In genomic region chr1:229867726-229868125, GRCh38 we compare ENCODE assay signal across 20 cellular contexts.
"Had no signal": no experiment of that assay in that cellular context is flagged by ENCODE, and none has a peak within 500 bp of the region (broad histone marks: within the 10 kb centered on the region; RNA-seq: fewer than 3 reads in every experiment).

No MANE protein-coding gene starts in this region.

- FAIRE-seq: HTR-8/SVneo, RCC 7860 had no signal

- H3K9me3 ChIP-seq: SK-N-SH had no signal

- H3K9ac ChIP-seq: KMS-11, SK-N-SH had no signal

- H3K27ac ChIP-seq: HL-60, KMS-11, RWPE1 had no signal

- DNase-seq: Kasumi-1, MM.1S, NCI-H1092 treated with DMSO at 0.1 percent for 48 hours, NCI-H1436, NCI-H187, NCI-H2029, NCI-H2081 treated with DMSO at 0.1 percent for 48 hours, NCI-H2171 treated with DMSO at 0.1 percent for 48 hours, NCI-H345, NCI-H524 treated with DMSO at 0.1 percent for 48 hours, NCI-H69, NCI-H774, SHP77, SK-N-SH, SW 1271 had no signal

- H3K4me2 ChIP-seq: KMS-11, SK-N-SH had no signal
